10 cellular contexts compared by ENCODE assay signal in genomic region chr3:141050576-141050912, GRCh38. TPM values are rescaled to one million over a fixed set of nuclear protein-coding genes. Genes with fewer than 3 reads are reported as not detected.
A peak's percentile ranks its signal among the peaks of the same experiment; 100 is the strongest.
DNase-seq lines count a peak whose midpoint lies in the region; ATAC-seq and TF ChIP-seq lines count a peak whose summit lies in the region.
"Had no signal": no experiment of that assay in that cellular context is flagged by ENCODE, and none has a peak within 500 bp of the region (broad histone marks: within the 10 kb centered on the region; RNA-seq: fewer than 3 reads in every experiment).

No MANE protein-coding gene starts in this region.

- H3K9me3 ChIP-seq in lower lobe of right lung (no peaks in the 10 kb centered on the region), subcutaneous abdominal adipose tissue (ENCODE audit: control insufficient read depth in 5 of 5, low read length in 5 of 5) (no peaks in the 10 kb centered on the region)

- DNase-seq in activated T-cell treated with anti-CD3 and anti-CD28 coated beads for 48 hours (ENCODE audit: low read depth) (peak; percentile 3), activated T-cell treated with anti-CD3 and anti-CD28 coated beads for 4 hours (no peak), lower lobe of right lung (no peak), NCI-H1105 (lab: John Stamatoyannopoulos, UW) (no peak), DMS 273 treated with DMSO at 0.1 percent for 48 hours (lab: John Stamatoyannopoulos, UW) (no peak)
- DNase-seq in stimulated activated CD4-positive, alpha-beta T cell treated with anti-CD3 and anti-CD28 coated beads, Interleukin-2, amount 100 ng/mL, for 48 hours, result no peak

- peaks cover 6% of the 10 kb centered on the region for H3K4me1 Mint-ChIP-seq in activated naive CD8-positive, alpha-beta T cell (ENCODE audit: low read depth)

- intact Hi-C loops in lower lobe of right lung (cut with DNase I), result no loop called here

- H3K27me3 ChIP-seq in lower lobe of right lung (ENCODE audit: low read depth), result peaks cover 42% of the 10 kb centered on the region
- H3K27me3 ChIP-seq in subcutaneous abdominal adipose tissue (ENCODE audit: control insufficient read depth in 5 of 5, insufficient read depth in 4 of 5, low read length in 5 of 5), result peaks cover 26 to 46% (median 40%) of the 10 kb centered on the region in 5 donors

- peak overlapping the region; percentile 69 for H3K4me3 Mint-ChIP-seq in activated naive CD8-positive, alpha-beta T cell

- peaks cover 38% of the 10 kb centered on the region for H3K27me3 Mint-ChIP-seq in activated naive CD8-positive, alpha-beta T cell

- H3K27ac Mint-ChIP-seq in activated naive CD8-positive, alpha-beta T cell, result no peak overlapping the region

- no peak for ATAC-seq in lower lobe of right lung

- H3K4me3 ChIP-seq in lower lobe of right lung (peak overlapping the region; percentile 52), subcutaneous abdominal adipose tissue (ENCODE audit: low read depth in 1 of 5, low read length in 5 of 5) (peak overlapping the region; percentile 22 to 55 (median 40))

- no peak for TF ChIP-seq CTCF in lower lobe of right lung (IDR thresholded peaks at IDR 0.05)

- no peaks in the 10 kb centered on the region for H3K36me3 Mint-ChIP-seq in activated naive CD8-positive, alpha-beta T cell

- no peaks in the 10 kb centered on the region for H3K36me3 ChIP-seq in lower lobe of right lung
- no peaks in the 10 kb centered on the region for H3K36me3 ChIP-seq in subcutaneous abdominal adipose tissue (ENCODE audit: control insufficient read depth in 5 of 5, insufficient read depth in 5 of 5, low read length in 5 of 5)

- no peak overlapping the region for H3K9ac ChIP-seq in subcutaneous abdominal adipose tissue (ENCODE audit: low read length in 5 of 5)

- H3K9me3 Mint-ChIP-seq in activated naive CD8-positive, alpha-beta T cell (ENCODE audit: low read depth), result no peaks in the 10 kb centered on the region

- H3K27ac ChIP-seq in lower lobe of right lung (no peak overlapping the region), subcutaneous abdominal adipose tissue (ENCODE audit: low read depth, low read length) (no peak overlapping the region)
- H3K27ac ChIP-seq: C4-2B had no signal

- H3K4me1 ChIP-seq in lower lobe of right lung, result peaks cover 6% of the 10 kb centered on the region
- peaks cover 0 to 27% (median 22%) of the 10 kb centered on the region in 5 donors for H3K4me1 ChIP-seq in subcutaneous abdominal adipose tissue (ENCODE audit: control insufficient read depth in 5 of 5, insufficient read depth in 5 of 5, low read length in 5 of 5)

RNA-seq across cellular contexts. Expression of gene SPSB4, which starts 0.6 kb away (rescaled TPM):
- total RNA-seq in lower lobe of right lung, result 0.80 TPM
- total RNA-seq: HepG2 had no signal
